Comparison of ENCODE assay signal across 2 cellular contexts in genomic region chrX:11614253-11614652, GRCh38. TPM values are rescaled to one million over a fixed set of nuclear protein-coding genes. Genes with fewer than 3 reads are reported as not detected.
"Had no signal": no experiment of that assay in that cellular context is flagged by ENCODE, and none has a peak within 500 bp of the region (broad histone marks: within the 10 kb centered on the region; RNA-seq: fewer than 3 reads in every experiment).

No MANE protein-coding gene starts in this region.

RNA-seq across cellular contexts. Expression of gene ARHGAP6, which starts 51.5 kb away (rescaled TPM):
- total RNA-seq: HT-29 had no signal
- polyA plus RNA-seq: HepG2 had no signal
